Comparison of ENCODE assay signal across 8 cellular contexts in genomic region chr12:56193025-56193578, GRCh38. TPM values are rescaled to one million over a fixed set of nuclear protein-coding genes. Genes with fewer than 3 reads are reported as not detected.
DNase-seq lines count a peak whose midpoint lies in the region; ATAC-seq, FAIRE-seq and TF ChIP-seq lines count a peak whose summit lies in the region.

No MANE protein-coding gene starts in this region.

- no peaks in the 10 kb centered on the region for H3K9me3 ChIP-seq in A549

- H3K4me1 Mint-ChIP-seq in immature natural killer cell: peaks cover 28 to 37% of the 10 kb centered on the region in 2 donors

- FAIRE-seq in A549 (lab: Jason Lieb, UNC): no peak
- FAIRE-seq in GM18507 (lab: Jason Lieb, UNC): peak; percentile 85

- peaks cover 0 to 4% (median 0%) of the 10 kb centered on the region in 3 donors for H3K36me3 Mint-ChIP-seq in immature natural killer cell

- TF ChIP-seq CTCF in A549 (IDR thresholded peaks at IDR 0.05) (peak; percentile 93), astrocyte of the spinal cord (IDR thresholded peaks at IDR 0.05; ENCODE audit: low read depth, low read length) (peak; percentile 74)

- peak overlapping the region in 4 of 6 donors; percentile 36 to 88 (median 62) for H3K27ac Mint-ChIP-seq in immature natural killer cell

- 0% methylated on average over 1 of the region's 1 CpG for WGBS in A549 (ENCODE audit: missing lambda C conversion rate)

- H3K9me3 Mint-ChIP-seq in immature natural killer cell: no peaks in the 10 kb centered on the region

- peaks cover 3% of the 10 kb centered on the region for H3K4me1 ChIP-seq in A549

- in situ Hi-C loops in astrocyte of the spinal cord (cut with HindIII; ENCODE audit: low sequenced_read_pairs): no loop called here

- TF ChIP-seq POLR2A in A549 (IDR thresholded peaks at IDR 0.05; ENCODE audit: low read length): no peak

- POLR2A ChIA-PET in A549 (lab: Yijun Ruan, JAX): no interaction called here

- CTCF ChIA-PET in A549 (lab: Yijun Ruan, JAX): interaction anchor here (0.8 to 6.5 kb wide), 14 partner anchors 9 to 444 kb away, joined by 3 to 204 read pairs (median 4); partner anchors contain the start of genes ESYT1, MYL6, NABP2 and RNF41

- TF ChIP-seq EP300 in A549 (IDR thresholded peaks at IDR 0.05): no peak

- DNase-seq in A549 (ENCODE audit: low read depth in 1 of 2, low spot score in 1 of 2) (peak; percentile 79 to 91), GM18507 (ENCODE audit: extremely low spot score, insufficient read length, low read depth) (peak; percentile 58), NCI-H2081 treated with DMSO at 0.1 percent for 48 hours (lab: John Stamatoyannopoulos, UW) (peak; percentile 83), T1000 (lab: John Stamatoyannopoulos, UW) (peak; percentile 38), astrocyte of the spinal cord (ENCODE audit: low read depth, low spot score) (peak; percentile 89), immature natural killer cell (peak; percentile 67 to 75 (median 72))
- peak; percentile 56 to 88 (median 71) for DNase-seq in stimulated activated CD4-positive, alpha-beta T cell treated with anti-CD3 and anti-CD28 coated beads, Interleukin-12 subunit alpha, Interleukin-12 subunit beta, amount 100 ng/mL, for 48 hours (ENCODE audit: low read depth in 2 of 3, low spot score in 1 of 3)

- H3K27ac ChIP-seq in A549: peak overlapping the region in 1 of 2 experiments; percentile 46; a peak in 2 of 6 replicates

- peak overlapping the region; percentile 12 to 46 (median 37) for H3K4me3 Mint-ChIP-seq in immature natural killer cell

- H3K4me3 ChIP-seq in A549 (no peak overlapping the region), astrocyte of the spinal cord (ENCODE audit: low read depth, low read length) (no peak overlapping the region)

- peak; percentile 84 to 96 for TF ChIP-seq RAD21 in A549 (conservative IDR thresholded peaks at IDR 0.05 in 1 of 2, IDR thresholded peaks at IDR 0.05 in 1 of 2)

- ATAC-seq in A549 (peak in 1 of 2 experiments; percentile 23; a peak in 3 of 6 replicates), HG03045 (IDR thresholded peaks at IDR 0.05; ENCODE audit: unreplicated experiment) (no peak)

- H3K4me2 ChIP-seq in A549: no peak overlapping the region; the same call in 2 of the 3 replicates

- H3K27me3 Mint-ChIP-seq in immature natural killer cell (ENCODE audit: low read depth in 3 of 3): peaks cover 10 to 18% (median 17%) of the 10 kb centered on the region in 3 donors

TF ChIP-seq in A549, 52 proteins besides CTCF, POLR2A, EP300 and RAD21 (continues in another document):
- TF ChIP-seq EHF (CRISPR knock-in tag; IDR thresholded peaks at IDR 0.05): no peak
- TF ChIP-seq RARB (CRISPR knock-in tag; IDR thresholded peaks at IDR 0.05): no peak
- TF ChIP-seq REST (IDR thresholded peaks at IDR 0.05): no peak
- no peak for TF ChIP-seq HES2 (IDR thresholded peaks at IDR 0.05)
- TF ChIP-seq CHD4 (IDR thresholded peaks at IDR 0.05; ENCODE audit: borderline replicate concordance): no peak
- no peak for TF ChIP-seq CEBPB (IDR thresholded peaks at IDR 0.05)
- TF ChIP-seq ZFP36 (IDR thresholded peaks at IDR 0.05; ENCODE audit: borderline replicate concordance, partially characterized antibody): peak; percentile 2
- TF ChIP-seq HOXB13 (CRISPR knock-in tag; IDR thresholded peaks at IDR 0.05; ENCODE audit: low read depth): no peak
- no peak for TF ChIP-seq CBX8 (IDR thresholded peaks at IDR 0.05)
- TF ChIP-seq ZSCAN20 (CRISPR knock-in tag; IDR thresholded peaks at IDR 0.05): no peak
- no peak for TF ChIP-seq MAZ (IDR thresholded peaks at IDR 0.05; ENCODE audit: borderline replicate concordance, low read depth, low read length)
- no peak for TF ChIP-seq BHLHE40 (IDR thresholded peaks at IDR 0.05; ENCODE audit: low read depth, low read length)
- no peak for TF ChIP-seq CHD2 (IDR thresholded peaks at IDR 0.05; ENCODE audit: low read length, partially characterized antibody)
- TF ChIP-seq PBX3 (IDR thresholded peaks at IDR 0.05): no peak
- no peak for TF ChIP-seq HEYL (CRISPR knock-in tag; IDR thresholded peaks at IDR 0.05)
- TF ChIP-seq EHMT2 (IDR thresholded peaks at IDR 0.05; ENCODE audit: low read depth): peak; percentile 92
- no peak for TF ChIP-seq JUNB (IDR thresholded peaks at IDR 0.05)
- TF ChIP-seq HOXB5 (CRISPR knock-in tag; IDR thresholded peaks at IDR 0.05): no peak
- no peak for TF ChIP-seq TFCP2L1 (CRISPR knock-in tag; IDR thresholded peaks at IDR 0.05)
- no peak for TF ChIP-seq RFX5 (IDR thresholded peaks at IDR 0.05)
- peak; percentile 69 for TF ChIP-seq SMC3 (IDR thresholded peaks at IDR 0.05)

RNA-seq across cellular contexts. Expression of gene SMARCC2, which starts 3.8 kb away (rescaled TPM):
- polyA plus RNA-seq in A549 (2011; rRNA removed): 83.9 and 109 TPM in 2 replicates
- 38.0 and 45.4 TPM in 2 replicates for polyA plus RNA-seq in A549 (2012; cell fraction: cytosol; rRNA removed)
- polyA plus RNA-seq in A549 (2012; cell fraction: nucleus; rRNA removed): 95.2 and 106 TPM in 2 replicates
- 48.9 to 57.1 TPM (median 51.9 TPM) in 3 replicates for polyA plus RNA-seq in A549 (2017; fragmentation: RNase III; extraction: RNeasy Plus Mini Kit Qiagen cat#74134 plus additional on column Dnase treatment)
- 107 and 130 TPM in 2 replicates for polyA minus RNA-seq in A549 (2011; rRNA and poly(A)+ RNA removed)
- polyA plus RNA-seq in immature natural killer cell: 100 to 1,000 TPM in 1 of 3 donors, 10 to 100 TPM in 2; 25.7 to 118 (median 43.7) TPM

RNA-seq across cellular contexts. Expression of gene RNF41, which starts 28.6 kb away (rescaled TPM):
- polyA plus RNA-seq in A549 (2011; rRNA removed) (47.8 and 65.1 TPM in 2 replicates), A549 (2017; fragmentation: RNase III; extraction: RNeasy Plus Mini Kit Qiagen cat#74134 plus additional on column Dnase treatment) (20.2 to 21.7 TPM (median 20.7 TPM) in 3 replicates), immature natural killer cell (10 to 100 TPM; 49.0 to 55.1 (median 49.3) TPM)
- 53.7 and 59.6 TPM in 2 replicates for polyA plus RNA-seq in A549 (2012; cell fraction: cytosol; rRNA removed)
- 32.1 and 44.8 TPM in 2 replicates for polyA plus RNA-seq in A549 (2012; cell fraction: nucleus; rRNA removed)
- polyA minus RNA-seq in A549 (2011; rRNA and poly(A)+ RNA removed): 168 and 180 TPM in 2 replicates

RNA-seq across cellular contexts. Expression of gene NABP2, which starts 31.0 kb away (rescaled TPM):
- polyA plus RNA-seq in A549 (2011; rRNA removed) (86.1 and 86.7 TPM in 2 replicates), A549 (2017; fragmentation: RNase III; extraction: RNeasy Plus Mini Kit Qiagen cat#74134 plus additional on column Dnase treatment) (64.1 to 69.6 TPM (median 65.2 TPM) in 3 replicates), immature natural killer cell (1 to 10 TPM; 3.2 to 8.8 (median 6.8) TPM)
- polyA plus RNA-seq in A549 (2012; cell fraction: cytosol; rRNA removed): 96.7 and 97.4 TPM in 2 replicates
- polyA plus RNA-seq in A549 (2012; cell fraction: nucleus; rRNA removed): 21.4 and 27.6 TPM in 2 replicates
- 31.6 and 42.1 TPM in 2 replicates for polyA minus RNA-seq in A549 (2011; rRNA and poly(A)+ RNA removed)

RNA-seq across cellular contexts. Expression of gene MYL6, which starts 34.9 kb away (rescaled TPM):
- polyA plus RNA-seq in A549 (2011; rRNA removed) (2,280 and 2,307 TPM in 2 replicates), A549 (2017; fragmentation: RNase III; extraction: RNeasy Plus Mini Kit Qiagen cat#74134 plus additional on column Dnase treatment) (3,268 to 3,485 TPM (median 3,270 TPM) in 3 replicates), immature natural killer cell (1,000 to 10,000 TPM; 2,998 to 5,712 (median 4,230) TPM)
- 3,071 and 4,505 TPM in 2 replicates for polyA plus RNA-seq in A549 (2012; cell fraction: cytosol; rRNA removed)
- 1,396 and 2,143 TPM in 2 replicates for polyA plus RNA-seq in A549 (2012; cell fraction: nucleus; rRNA removed)
- 519 and 631 TPM in 2 replicates for polyA minus RNA-seq in A549 (2011; rRNA and poly(A)+ RNA removed)

RNA-seq across cellular contexts. Expression of gene SLC39A5, which starts 36.7 kb away (rescaled TPM):
- polyA plus RNA-seq in A549 (2011; rRNA removed): 0.42 TPM in 1 of 2 replicates, not detected in the other
- 0.17 and 0.21 TPM in 2 replicates for polyA plus RNA-seq in A549 (2012; cell fraction: cytosol; rRNA removed)
- polyA plus RNA-seq in A549 (2012; cell fraction: nucleus; rRNA removed): 0.70 and 0.78 TPM in 2 replicates
- 0.09 to 0.23 TPM in 2 of 3 replicates, not detected in the other for polyA plus RNA-seq in A549 (2017; fragmentation: RNase III; extraction: RNeasy Plus Mini Kit Qiagen cat#74134 plus additional on column Dnase treatment)
- 1.2 TPM in 1 of 2 replicates, not detected in the other for polyA minus RNA-seq in A549 (2011; rRNA and poly(A)+ RNA removed)
- polyA plus RNA-seq in immature natural killer cell: not detected

Comparison
In these comparisons a context has a peak if more than half of its experiments do, and no peak if none do; other contexts are left out.
1. DNase-seq: peak in every context shown above with its lines; median percentile 89 in astrocyte of the spinal cord; 85 in A549; 83 in NCI-H2081 treated with DMSO at 0.1 percent for 48 hours; 72 in immature natural killer cell; 71 in stimulated activated CD4-positive, alpha-beta T cell treated with anti-CD3 and anti-CD28 coated beads, Interleukin-12 subunit alpha, Interleukin-12 subunit beta, amount 100 ng/mL, for 48 hours; 58 in GM18507; 38 in T1000.